Comparison of ENCODE assay signal across 15 cellular contexts in genomic region chr11:21927628-21928027, GRCh38.
A peak's percentile ranks its signal among the peaks of the same experiment; 100 is the strongest.
DNase-seq lines count a peak whose midpoint lies in the region; ATAC-seq and TF ChIP-seq lines count a peak whose summit lies in the region.
"Had no signal": no experiment of that assay in that cellular context is flagged by ENCODE, and none has a peak within 500 bp of the region (broad histone marks: within the 10 kb centered on the region; RNA-seq: fewer than 3 reads in every experiment).

No MANE protein-coding gene starts in this region.

- no peak overlapping the region for H3K4me2 ChIP-seq in mammary epithelial cell (ENCODE audit: insufficient read depth, low read depth, low read length)

- H3K9me3 Mint-ChIP-seq in MCF 10A (ENCODE audit: unreplicated experiment), result no peaks in the 10 kb centered on the region

- dilution Hi-C loops in mammary epithelial cell (cut with HindIII; ENCODE audit: low sequenced_read_pairs), result no loop called here

- TF ChIP-seq EP300 in gastroesophageal sphincter (IDR thresholded peaks at IDR 0.05), result no peak

- POLR2A ChIA-PET in MCF 10A (lab: Yijun Ruan, JAX), result no interaction called here

- TF ChIP-seq POLR2A in right lobe of liver (IDR thresholded peaks at IDR 0.05) (no peak), gastroesophageal sphincter (IDR thresholded peaks at IDR 0.05) (no peak)

- CTCF ChIA-PET in MCF 10A (lab: Yijun Ruan, JAX), result interaction anchor here (1.9 kb wide), 1 partner anchor 11 kb away, joined by 5 read pairs; no protein-coding TSS in a partner anchor
- CTCF ChIA-PET in mammary epithelial cell (lab: Charles Lee; ENCODE audit: low non-redundant PET), result interaction anchor here (0.7 kb wide), 1 partner anchor 167 kb away, joined by 3 read pairs; no protein-coding TSS in a partner anchor

- BruUV-seq in MCF 10A (replicated peaks; lab: Mats Ljungman, UMichigan) (no TSS peak), mammary epithelial cell (replicated peaks; lab: Mats Ljungman, UMichigan) (no TSS peak)

- no peaks in the 10 kb centered on the region for H3K4me1 ChIP-seq in mammary epithelial cell (ENCODE audit: insufficient read depth, low read length)
- H3K4me1 ChIP-seq in right lobe of liver, result no peaks in the 10 kb centered on the region
- H3K4me1 ChIP-seq in gastroesophageal sphincter, result no peaks in the 10 kb centered on the region
- H3K4me1 ChIP-seq: BE2C, HAP-1 had no signal

- no peaks in the 10 kb centered on the region for H4K20me1 ChIP-seq in mammary epithelial cell (ENCODE audit: insufficient read depth, low read length)

- H3K27ac ChIP-seq in mammary epithelial cell (ENCODE audit: insufficient read depth, low read depth, low read length) (no peak overlapping the region), right lobe of liver (no peak overlapping the region), gastroesophageal sphincter (no peak overlapping the region)
- H3K27ac ChIP-seq: C4-2B had no signal

- no peaks in the 10 kb centered on the region for H3K79me2 ChIP-seq in mammary epithelial cell (ENCODE audit: insufficient read depth, low read length)

- H2AFZ ChIP-seq in mammary epithelial cell (ENCODE audit: low read depth, low read length), result no peak overlapping the region

- peaks cover 4% of the 10 kb centered on the region for H3K9me3 ChIP-seq in mammary epithelial cell (replicated peaks; ENCODE audit: insufficient read depth, low read length)
- H3K9me3 ChIP-seq in right lobe of liver, result no peaks in the 10 kb centered on the region
- no peaks in the 10 kb centered on the region for H3K9me3 ChIP-seq in gastroesophageal sphincter
- H3K9me3 ChIP-seq: BE2C, HAP-1 had no signal

- no peak for TF ChIP-seq CTCF in MCF 10A (IDR thresholded peaks at IDR 0.05; ENCODE audit: unreplicated experiment)
- no peak for TF ChIP-seq CTCF in mammary epithelial cell (conservative IDR thresholded peaks at IDR 0.05 in 1 of 2, IDR thresholded peaks at IDR 0.05 in 1 of 2; ENCODE audit: extremely low read depth in 1 of 2, insufficient read depth in 1 of 2, low read depth in 1 of 2, low read length in 2 of 2)
- no peak for TF ChIP-seq CTCF in right lobe of liver (IDR thresholded peaks at IDR 0.05)
- TF ChIP-seq CTCF in gastroesophageal sphincter (IDR thresholded peaks at IDR 0.05), result no peak

- in situ Hi-C loops in mammary epithelial cell (cut with MboI; ENCODE audit: low sequenced_read_pairs in 2 of 2), result no loop called here

- H3K27me3 Mint-ChIP-seq in MCF 10A (ENCODE audit: insufficient read depth, unreplicated experiment), result no peaks in the 10 kb centered on the region
- H3K27me3 Mint-ChIP-seq: CD4-positive, alpha-beta memory T cell had no signal

- no peak overlapping the region for H3K27ac Mint-ChIP-seq in MCF 10A (ENCODE audit: low read depth, unreplicated experiment)
- H3K27ac Mint-ChIP-seq: CD4-positive, alpha-beta memory T cell had no signal

- H3K36me3 Mint-ChIP-seq in MCF 10A (ENCODE audit: insufficient read depth, unreplicated experiment), result no peaks in the 10 kb centered on the region
- H3K36me3 Mint-ChIP-seq: CD4-positive, alpha-beta memory T cell had no signal

- H3K4me3 ChIP-seq in mammary epithelial cell (replicated peaks in 1 of 3; ENCODE audit: insufficient read depth in 1 of 3, low read depth in 2 of 3, low read length in 3 of 3), result no peak overlapping the region
- no peak overlapping the region for H3K4me3 ChIP-seq in right lobe of liver
- H3K4me3 ChIP-seq in gastroesophageal sphincter, result no peak overlapping the region
- H3K4me3 ChIP-seq: HAP-1 had no signal

- intact Hi-C loops in MCF 10A (cut with micrococcal nuclease), result no loop called here
- intact Hi-C loops in mammary epithelial cell (cut with micrococcal nuclease), result no loop called here
- intact Hi-C loops in right lobe of liver (cut with DNase I), result no loop called here
- intact Hi-C loops in Right ventricle myocardium inferior (cut with DNase I), result no loop called here

- peak in 3 of 4 donors; percentile 56 to 68 (median 66) for ATAC-seq in right lobe of liver
- ATAC-seq in Right ventricle myocardium inferior, result no peak
- no peak for ATAC-seq in gastroesophageal sphincter

- H3K9ac ChIP-seq in mammary epithelial cell (ENCODE audit: insufficient read depth, low read length), result no peak overlapping the region

- peak; percentile 27 for DNase-seq in MCF 10A (ENCODE audit: unreplicated experiment)
- no peak for DNase-seq in mammary epithelial cell
- peak; percentile 55 for DNase-seq in astrocyte of the hippocampus (ENCODE audit: low read depth, low spot score)
- DNase-seq in right lobe of liver, result no peak
- DNase-seq in Right ventricle myocardium inferior (ENCODE audit: missing footprints), result no peak
- no peak for DNase-seq in AG20443 (ENCODE audit: low spot score)
- DNase-seq: BE2C; CD4-positive, alpha-beta memory T cell; DMS153; DND-41; GDM1; GOT3 had no signal

- H3K4me1 Mint-ChIP-seq in MCF 10A (ENCODE audit: insufficient read depth, unreplicated experiment), result no peaks in the 10 kb centered on the region
- H3K4me1 Mint-ChIP-seq: CD4-positive, alpha-beta memory T cell had no signal

- H3K36me3 ChIP-seq in mammary epithelial cell (ENCODE audit: insufficient read depth, low read length) (no peaks in the 10 kb centered on the region), right lobe of liver (no peaks in the 10 kb centered on the region), gastroesophageal sphincter (no peaks in the 10 kb centered on the region)
- H3K36me3 ChIP-seq: BE2C, HAP-1 had no signal

- H3K4me3 Mint-ChIP-seq in MCF 10A (ENCODE audit: unreplicated experiment), result no peak overlapping the region
- H3K4me3 Mint-ChIP-seq: CD4-positive, alpha-beta memory T cell had no signal

- WGBS in mammary epithelial cell (ENCODE audit: low coverage, missing lambda C conversion rate), result 0% methylated on average over 3 of the region's 3 CpGs
- WGBS in right lobe of liver (ENCODE audit: insufficient coverage, low coverage, low lambda C conversion rate, missing lambda C conversion rate), result 53% methylated on average over 2 of the region's 3 CpGs
- WGBS in gastroesophageal sphincter (ENCODE audit: low coverage in 1 of 2), 2 donors, result 30 to 50% methylated on average over 3 of the region's 3 CpGs

- no peaks in the 10 kb centered on the region for H3K27me3 ChIP-seq in mammary epithelial cell (ENCODE audit: insufficient read depth, low read length)
- no peaks in the 10 kb centered on the region for H3K27me3 ChIP-seq in right lobe of liver
- no peaks in the 10 kb centered on the region for H3K27me3 ChIP-seq in gastroesophageal sphincter
- H3K27me3 ChIP-seq: BE2C had no signal

Comparison
In these comparisons a context has a peak if more than half of its experiments do, and no peak if none do; other contexts are left out.
1. DNase-seq: peak in MCF 10A (single experiment) and astrocyte of the hippocampus (single experiment); none in mammary epithelial cell (single experiment), right lobe of liver (0 of 3), Right ventricle myocardium inferior (single experiment) and AG20443 (single experiment).
2. ATAC-seq: peak in right lobe of liver (3 of 4); none in Right ventricle myocardium inferior (single experiment) and gastroesophageal sphincter (single experiment).